Comparison of ENCODE assay signal across 9 cellular contexts in genomic region chr2:200305797-200306718, GRCh38. TPM values are rescaled to one million over a fixed set of nuclear protein-coding genes. Genes with fewer than 3 reads are reported as not detected.
DNase-seq lines count a peak whose midpoint lies in the region; ATAC-seq and TF ChIP-seq lines count a peak whose summit lies in the region.
"Had no signal": no experiment of that assay in that cellular context is flagged by ENCODE, and none has a peak within 500 bp of the region (broad histone marks: within the 10 kb centered on the region; RNA-seq: fewer than 3 reads in every experiment).

SPATS2L (plus strand) TSS chr2:200306693; CDS start chr2:200389245, 82,552 bp downstream.

- H3K36me3 ChIP-seq in ectodermal cell (ENCODE audit: control insufficient read depth, insufficient read depth, low read length), result no peaks in the 10 kb centered on the region

- CTCF ChIA-PET in activated CD8-positive, alpha-beta T cell treated with anti-CD3 and anti-CD28 coated beads for 36 hours (lab: Charles Lee), result interaction anchor here (1.0 to 2.4 kb wide), 5 partner anchors 66 to 176 kb away, joined by 3 to 11 read pairs (median 4); no protein-coding TSS in a partner anchor

- H3K9me3 ChIP-seq in ectodermal cell (ENCODE audit: control insufficient read depth, low read length), result no peaks in the 10 kb centered on the region

- peak within 1 kb of the TSS; percentile 53 for H3K27ac ChIP-seq in ectodermal cell (ENCODE audit: insufficient read depth, low read depth, low read length, poor library complexity, severe bottlenecking)

- 1% methylated on average over 47 of the region's 47 CpGs for WGBS in ectodermal cell, 2 experiments
- WGBS in lower leg skin, 2 donors, result 0 to 1% methylated on average over 38 to 47 of the region's 47 CpGs

- no peaks in the 10 kb centered on the region for H3K9me3 Mint-ChIP-seq in activated CD8-positive, alpha-beta T cell treated with anti-CD3 and anti-CD28 coated beads for 36 hours

- TF ChIP-seq CTCF in activated CD8-positive, alpha-beta T cell treated with anti-CD3 and anti-CD28 coated beads for 36 hours (IDR thresholded peaks at IDR 0.05), result no peak
- peak in 1 of 3 donors; percentile 28 for TF ChIP-seq CTCF in lower leg skin (IDR thresholded peaks at IDR 0.05)

- no peaks in the 10 kb centered on the region for H3K36me3 Mint-ChIP-seq in activated CD8-positive, alpha-beta T cell treated with anti-CD3 and anti-CD28 coated beads for 36 hours (ENCODE audit: low read depth)

- peaks cover 27% of the 10 kb centered on the region for H3K27me3 ChIP-seq in ectodermal cell (ENCODE audit: control insufficient read depth, insufficient read depth, low read length, poor library complexity, severe bottlenecking)

- peak within 1 kb of the TSS; percentile 16 for H3K27ac Mint-ChIP-seq in activated CD8-positive, alpha-beta T cell treated with anti-CD3 and anti-CD28 coated beads for 36 hours

- H3K27me3 Mint-ChIP-seq in activated CD8-positive, alpha-beta T cell treated with anti-CD3 and anti-CD28 coated beads for 36 hours, result peaks cover 36% of the 10 kb centered on the region

- intact Hi-C loops in activated CD8-positive, alpha-beta T cell treated with anti-CD3 and anti-CD28 coated beads for 36 hours (cut with micrococcal nuclease), result loop anchor here (10.0 kb wide), 1 partner anchor 159 kb away; no protein-coding TSS in a partner anchor
- intact Hi-C loops in lower leg skin (cut with DNase I; ENCODE audit: low total_unique reads), result no loop called here

- peak within 1 kb of the TSS; percentile 72 for H3K4me3 Mint-ChIP-seq in activated CD8-positive, alpha-beta T cell treated with anti-CD3 and anti-CD28 coated beads for 36 hours

- H3K4me3 ChIP-seq in ectodermal cell (ENCODE audit: insufficient read depth, low read depth, low read length) (peak within 1 kb of the TSS; percentile 54), lower leg skin (ENCODE audit: low read depth, poor library complexity, severe bottlenecking) (peak within 1 kb of the TSS; percentile 97)

- no peak for TF ChIP-seq POLR2A in lower leg skin (IDR thresholded peaks at IDR 0.05)

- peaks cover 11% of the 10 kb centered on the region for H3K4me1 ChIP-seq in ectodermal cell (ENCODE audit: control insufficient read depth, insufficient read depth, low read length)

- DNase-seq in NCI-H1417 (lab: John Stamatoyannopoulos, UW) (peak; percentile 58 to 70 (median 59)), NCI-H1417 treated with DMSO at 0.1 percent for 48 hours (lab: John Stamatoyannopoulos, UW) (no peak), NCI-H510A treated with DMSO at 0.1 percent for 48 hours (lab: John Stamatoyannopoulos, UW) (peak; percentile 74), lower leg skin (ENCODE audit: low spot score in 2 of 2) (peak; percentile 64 to 96)
- DNase-seq in activated CD8-positive, alpha-beta T cell treated with anti-CD3 and anti-CD28 coated beads for 36 hours, result peak; percentile 67
- DNase-seq in stimulated activated CD4-positive, alpha-beta T cell treated with anti-CD3 and anti-CD28 coated beads, TNF-alpha, amount 100 ng/mL, for 24 hours (ENCODE audit: low read depth in 3 of 3), result peak; percentile 15 to 65 (median 31)
- DNase-seq: DND-41 had no signal

- peak; percentile 60 for ATAC-seq in HG02938 (IDR thresholded peaks at IDR 0.05; ENCODE audit: unreplicated experiment)
- peak; percentile 73 for ATAC-seq in activated CD8-positive, alpha-beta T cell treated with anti-CD3 and anti-CD28 coated beads for 36 hours

- H3K4me1 Mint-ChIP-seq in activated CD8-positive, alpha-beta T cell treated with anti-CD3 and anti-CD28 coated beads for 36 hours (ENCODE audit: low read depth), result peaks cover 8% of the 10 kb centered on the region

- POLR2A ChIA-PET in activated CD8-positive, alpha-beta T cell treated with anti-CD3 and anti-CD28 coated beads for 36 hours (lab: Charles Lee), result no interaction called here

RNA-seq across cellular contexts. Expression of gene SPATS2L, which starts in this region (rescaled TPM):
- 1 to 10 TPM; 5.7 to 9.0 TPM for total RNA-seq in activated CD8-positive, alpha-beta T cell treated with anti-CD3 and anti-CD28 coated beads for 36 hours
- 32.1 TPM for polyA plus RNA-seq in ectodermal cell (2013, experiment 1 of 4)
- polyA plus RNA-seq in ectodermal cell (2013, experiment 2 of 4), result 38.7 TPM
- 26.7 TPM for polyA plus RNA-seq in ectodermal cell (2013, experiment 3 of 4)
- polyA plus RNA-seq in ectodermal cell (2013, experiment 4 of 4), result 35.2 TPM
- 10 to 100 TPM; 60.7 to 81.3 (median 61.3) TPM for total RNA-seq in lower leg skin

Comparison
In these comparisons a context has a peak if more than half of its experiments do, and no peak if none do; other contexts are left out.
1. RNA of gene SPATS2L (total RNA-seq): 60.7 to 81.3 TPM in lower leg skin; 5.7 to 9.0 TPM in activated CD8-positive, alpha-beta T cell treated with anti-CD3 and anti-CD28 coated beads for 36 hours; every median in the first group is over 4 times any median in the second.